In genomic region chr17:28599311-28600184, GRCh38 we compare ENCODE assay signal across 8 cellular contexts. TPM values are rescaled to one million over a fixed set of nuclear protein-coding genes. Genes with fewer than 3 reads are reported as not detected.
DNase-seq lines count a peak whose midpoint lies in the region; ATAC-seq and TF ChIP-seq lines count a peak whose summit lies in the region.

No MANE protein-coding gene starts in this region.

- no peak for TF ChIP-seq CTCF in AG10803 (conservative IDR thresholded peaks at IDR 0.05; ENCODE audit: low read length)

- peak; percentile 83 for DNase-seq in AG10803 (ENCODE audit: low read depth)
- peak; percentile 80 for DNase-seq in NCI-H460 (ENCODE audit: extremely low read depth, low read depth)
- DNase-seq in activated CD4-positive, alpha-beta T cell treated with anti-CD3 and anti-CD28 coated beads, Interleukin-2, amount 10 ng/mL, durations not matched to agents 7 days and 5 days: peak; percentile 52
- peak; percentile 52 for DNase-seq in effector CD4-positive, alpha-beta T cell
- DNase-seq in mesenteric fat pad (ENCODE audit: low spot score): peak; percentile 89
- DNase-seq in stimulated activated CD8-positive, alpha-beta memory T cell treated with anti-CD3 and anti-CD28 coated beads, Interleukin-15, amount 100 ng/mL, for 1 hour (ENCODE audit: low read depth): peak; percentile 26

- H3K36me3 Mint-ChIP-seq in activated CD4-positive, alpha-beta T cell treated with anti-CD3 and anti-CD28 coated beads, Interleukin-2, amount 10 ng/mL, durations not matched to agents 7 days and 5 days (ENCODE audit: low read depth): peaks cover 13% of the 10 kb centered on the region

- H3K4me3 Mint-ChIP-seq in activated CD4-positive, alpha-beta T cell treated with anti-CD3 and anti-CD28 coated beads, Interleukin-2, amount 10 ng/mL, durations not matched to agents 7 days and 5 days: peak overlapping the region; percentile 88

- H3K4me3 ChIP-seq in AG10803 (ENCODE audit: low read length): peak overlapping the region; percentile 75

- POLR2A ChIA-PET in activated CD4-positive, alpha-beta T cell treated with anti-CD3 and anti-CD28 coated beads, Interleukin-2, amount 10 ng/mL, durations not matched to agents 7 days and 5 days (lab: Charles Lee): interaction anchor here (0.6 to 1.4 kb wide), 3 partner anchors 19 to 120 kb away, joined by 3 to 4 read pairs (median 4); partner anchors contain the start of gene RPL23A

- no peaks in the 10 kb centered on the region for H3K9me3 Mint-ChIP-seq in activated CD4-positive, alpha-beta T cell treated with anti-CD3 and anti-CD28 coated beads, Interleukin-2, amount 10 ng/mL, durations not matched to agents 7 days and 5 days

- peaks cover 25% of the 10 kb centered on the region for H3K4me1 Mint-ChIP-seq in activated CD4-positive, alpha-beta T cell treated with anti-CD3 and anti-CD28 coated beads, Interleukin-2, amount 10 ng/mL, durations not matched to agents 7 days and 5 days

- no peaks in the 10 kb centered on the region for H3K27me3 Mint-ChIP-seq in activated CD4-positive, alpha-beta T cell treated with anti-CD3 and anti-CD28 coated beads, Interleukin-2, amount 10 ng/mL, durations not matched to agents 7 days and 5 days

- ATAC-seq in GM18909 (IDR thresholded peaks at IDR 0.05; ENCODE audit: poor library complexity, unreplicated experiment): peak; percentile 42
- peak; percentile 38 for ATAC-seq in HG03159 (IDR thresholded peaks at IDR 0.05; ENCODE audit: unreplicated experiment)

- CTCF ChIA-PET in activated CD4-positive, alpha-beta T cell treated with anti-CD3 and anti-CD28 coated beads, Interleukin-2, amount 10 ng/mL, durations not matched to agents 7 days and 5 days (lab: Charles Lee): interaction anchor here (0.7 to 2.3 kb wide), 4 partner anchors 21 to 31 kb away, joined by 3 to 8 read pairs (median 4); partner anchors contain the start of genes ALDOC and PIGS

- H3K27ac Mint-ChIP-seq in activated CD4-positive, alpha-beta T cell treated with anti-CD3 and anti-CD28 coated beads, Interleukin-2, amount 10 ng/mL, durations not matched to agents 7 days and 5 days: peak overlapping the region; percentile 93

RNA-seq across cellular contexts. Expression of gene SPAG5, which starts 0.7 kb away (rescaled TPM):
- total RNA-seq in NCI-H460 (2014; rRNA removed; shearing (Covaris generic)): 56.3 and 56.8 TPM in 2 replicates
- polyA plus RNA-seq in NCI-H460 (2014; cell fraction: nucleus; rRNA removed): 185 and 197 TPM in 2 replicates
- total RNA-seq in activated CD4-positive, alpha-beta T cell treated with anti-CD3 and anti-CD28 coated beads, Interleukin-2, amount 10 ng/mL, durations not matched to agents 7 days and 5 days: 100 to 1,000 TPM; 139 to 147 TPM
- 3.1 TPM for total RNA-seq in mesenteric fat pad

RNA-seq across cellular contexts. Expression of gene RSKR, which starts 14.4 kb away (rescaled TPM):
- 13.1 and 19.9 TPM in 2 replicates for total RNA-seq in NCI-H460 (2014; rRNA removed; shearing (Covaris generic))
- polyA plus RNA-seq in NCI-H460 (2014; cell fraction: nucleus; rRNA removed): 37.1 and 62.0 TPM in 2 replicates
- total RNA-seq in activated CD4-positive, alpha-beta T cell treated with anti-CD3 and anti-CD28 coated beads, Interleukin-2, amount 10 ng/mL, durations not matched to agents 7 days and 5 days: 10 to 100 TPM; 18.4 to 20.6 TPM
- total RNA-seq in mesenteric fat pad: 7.6 TPM

RNA-seq across cellular contexts. Expression of gene ALDOC, which starts 22.9 kb away (rescaled TPM):
- 27.9 and 37.3 TPM in 2 replicates for total RNA-seq in NCI-H460 (2014; rRNA removed; shearing (Covaris generic))
- 34.5 and 57.3 TPM in 2 replicates for polyA plus RNA-seq in NCI-H460 (2014; cell fraction: nucleus; rRNA removed)
- 10 to 100 TPM; 61.4 to 63.4 TPM for total RNA-seq in activated CD4-positive, alpha-beta T cell treated with anti-CD3 and anti-CD28 coated beads, Interleukin-2, amount 10 ng/mL, durations not matched to agents 7 days and 5 days
- total RNA-seq in mesenteric fat pad: 24.8 TPM

RNA-seq across cellular contexts. Expression of gene PIGS, which starts 28.2 kb away (rescaled TPM):
- 48.2 and 57.7 TPM in 2 replicates for total RNA-seq in NCI-H460 (2014; rRNA removed; shearing (Covaris generic))
- polyA plus RNA-seq in NCI-H460 (2014; cell fraction: nucleus; rRNA removed): 40.7 and 55.6 TPM in 2 replicates
- 10 to 100 TPM; 61.7 to 62.6 TPM for total RNA-seq in activated CD4-positive, alpha-beta T cell treated with anti-CD3 and anti-CD28 coated beads, Interleukin-2, amount 10 ng/mL, durations not matched to agents 7 days and 5 days
- 50.7 TPM for total RNA-seq in mesenteric fat pad

RNA-seq across cellular contexts. Expression of gene BLTP2, which starts 45.4 kb away (rescaled TPM):
- total RNA-seq in NCI-H460 (2014; rRNA removed; shearing (Covaris generic)): 109 and 134 TPM in 2 replicates
- polyA plus RNA-seq in NCI-H460 (2014; cell fraction: nucleus; rRNA removed): 90.5 and 108 TPM in 2 replicates
- 100 to 1,000 TPM; 144 to 145 TPM for total RNA-seq in activated CD4-positive, alpha-beta T cell treated with anti-CD3 and anti-CD28 coated beads, Interleukin-2, amount 10 ng/mL, durations not matched to agents 7 days and 5 days
- total RNA-seq in mesenteric fat pad: 163 TPM

Comparison
In these comparisons a context has a peak if more than half of its experiments do, and no peak if none do; other contexts are left out.
1. Peak in every context shown above with its lines: DNase-seq, ATAC-seq and H3K4me3 ChIP-seq.
2. DNase-seq: peak in every context shown above with its lines; median percentile 89 in mesenteric fat pad; 83 in AG10803; 80 in NCI-H460; 52 in activated CD4-positive, alpha-beta T cell treated with anti-CD3 and anti-CD28 coated beads, Interleukin-2, amount 10 ng/mL, durations not matched to agents 7 days and 5 days; 52 in effector CD4-positive, alpha-beta T cell; 26 in stimulated activated CD8-positive, alpha-beta memory T cell treated with anti-CD3 and anti-CD28 coated beads, Interleukin-15, amount 100 ng/mL, for 1 hour.
3. RNA of gene SPAG5, which starts 0.7 kb away (total RNA-seq): 139 to 147 TPM in activated CD4-positive, alpha-beta T cell treated with anti-CD3 and anti-CD28 coated beads, Interleukin-2, amount 10 ng/mL, durations not matched to agents 7 days and 5 days and 56.3 to 56.8 TPM in NCI-H460; 3.1 TPM in mesenteric fat pad (single experiment); every median in the first group is over 10 times any median in the second.